Comparison of ENCODE assay signal across 18 cellular contexts in genomic region chr18:32257073-32257780, GRCh38.
DNase-seq lines count a peak whose midpoint lies in the region; ATAC-seq and TF ChIP-seq lines count a peak whose summit lies in the region.
"Had no signal": no experiment of that assay in that cellular context is flagged by ENCODE, and none has a peak within 500 bp of the region (broad histone marks: within the 10 kb centered on the region; RNA-seq: fewer than 3 reads in every experiment).

No MANE protein-coding gene starts in this region.

- peak overlapping the region; percentile 9 to 66 (median 34); a peak in 16 of 22 replicates for H3K4me2 ChIP-seq in BLaER1 treated with 17β-estradiol and CSF1 and Interleukin-3, amounts not matched to agents 10 nM and 100 nM

- H3K9me3 ChIP-seq in BLaER1 treated with 17β-estradiol and CSF1 and Interleukin-3, amounts not matched to agents 10 nM and 100 nM (replicated peaks in 1 of 11), result no peaks in the 10 kb centered on the region
- H3K9me3 ChIP-seq: testis had no signal

- no peak overlapping the region for H3K4me3 ChIP-seq in BLaER1 treated with 17β-estradiol and CSF1 and Interleukin-3, amounts not matched to agents 10 nM and 100 nM
- H3K4me3 ChIP-seq: testis had no signal

- H3K27ac ChIP-seq in BLaER1 treated with 17β-estradiol and CSF1 and Interleukin-3, amounts not matched to agents 10 nM and 100 nM, result no peak overlapping the region
- H3K27ac ChIP-seq in foreskin keratinocyte, result no peak overlapping the region
- H3K27ac ChIP-seq: parathyroid adenoma, testis had no signal

- H3K9ac ChIP-seq in BLaER1 treated with 17β-estradiol and CSF1 and Interleukin-3, amounts not matched to agents 10 nM and 100 nM, result no peak overlapping the region
- H3K9ac ChIP-seq: parathyroid adenoma had no signal

- TF ChIP-seq CTCF in foreskin keratinocyte (conservative IDR thresholded peaks at IDR 0.05), result no peak

- H3K27me3 ChIP-seq in BLaER1 treated with 17β-estradiol and CSF1 and Interleukin-3, amounts not matched to agents 10 nM and 100 nM, result no peaks in the 10 kb centered on the region
- H3K27me3 ChIP-seq in foreskin keratinocyte, result no peaks in the 10 kb centered on the region
- H3K27me3 ChIP-seq: testis had no signal

- DNase-seq in HT1080 (ENCODE audit: low read depth) (peak; percentile 60), NOMO-1 treated with DMSO at 0.1 percent for 48 hours (lab: John Stamatoyannopoulos, UW; ENCODE audit: unreplicated experiment) (peak; percentile 32), foreskin keratinocyte (peak in 1 of 2 donors; percentile 14), HEK293T (ENCODE audit: extremely low spot score) (no peak), NCI-H1436 (lab: John Stamatoyannopoulos, UW) (no peak)
- DNase-seq: ACHN; activated CD4-positive, alpha-beta T cell treated with anti-CD3 and anti-CD28 coated beads for 4 hours; activated CD8-positive, alpha-beta memory T cell treated with anti-CD3 and anti-CD28 coated beads, Interleukin-2, amount 10 ng/mL, durations not matched to agents 7 days and 5 days; CD4-positive, alpha-beta T cell; effector memory CD4-positive, alpha-beta T cell; NCI-H1417 treated with DMSO at 0.1 percent for 48 hours; testis had no signal

- peak; percentile 33 for ATAC-seq in foreskin keratinocyte
- no peak for ATAC-seq in HG02678 (IDR thresholded peaks at IDR 0.05; ENCODE audit: unreplicated experiment)
- no peak for ATAC-seq in GM18873 (IDR thresholded peaks at IDR 0.05; ENCODE audit: low FRiP score, unreplicated experiment)
- ATAC-seq: activated CD8-positive, alpha-beta memory T cell treated with anti-CD3 and anti-CD28 coated beads, Interleukin-2, amount 10 ng/mL, durations not matched to agents 7 days and 5 days; Right ventricle myocardium inferior; stimulated activated effector memory CD8-positive, alpha-beta T cell treated with anti-CD3 and anti-CD28 coated beads, Interleukin-12 subunit alpha, Interleukin-12 subunit beta, amount 100 ng/mL, for 72 hours had no signal

- CTCF ChIA-PET in HEK293T (lab: Yijun Ruan, JAX), result no interaction called here

- peaks cover 0 to 31% (median 13%) of the 10 kb centered on the region in 10 experiments; a peak in 16 of 20 replicates for H3K4me1 ChIP-seq in BLaER1 treated with 17β-estradiol and CSF1 and Interleukin-3, amounts not matched to agents 10 nM and 100 nM
- H3K4me1 ChIP-seq in foreskin keratinocyte, result no peaks in the 10 kb centered on the region
- H3K4me1 ChIP-seq: parathyroid adenoma, testis had no signal

- no peaks in the 10 kb centered on the region for H3K36me3 ChIP-seq in BLaER1 treated with 17β-estradiol and CSF1 and Interleukin-3, amounts not matched to agents 10 nM and 100 nM

- POLR2A ChIA-PET in HEK293T (lab: Yijun Ruan, JAX), result no interaction called here

- no peaks in the 10 kb centered on the region for H4K20me1 ChIP-seq in BLaER1 treated with 17β-estradiol and CSF1 and Interleukin-3, amounts not matched to agents 10 nM and 100 nM

TF ChIP-seq in HEK293T, 16 proteins besides CTCF, POLR2A, EP300 and RAD21:
- no peak for TF ChIP-seq L3MBTL2 (conservative IDR thresholded peaks at IDR 0.05)
- no peak for TF ChIP-seq HDGF (IDR thresholded peaks at IDR 0.05; ENCODE audit: borderline replicate concordance)
- TF ChIP-seq ARNT (IDR thresholded peaks at IDR 0.05), result no peak
- no peak for TF ChIP-seq FOXK2 (IDR thresholded peaks at IDR 0.05)

Comparison
In these comparisons a context has a peak if more than half of its experiments do, and no peak if none do; other contexts are left out.
1. DNase-seq: peak in HT1080 (single experiment) and NOMO-1 treated with DMSO at 0.1 percent for 48 hours (single experiment); none in HEK293T (single experiment) and NCI-H1436 (single experiment).